In the genomic region with DNA sequence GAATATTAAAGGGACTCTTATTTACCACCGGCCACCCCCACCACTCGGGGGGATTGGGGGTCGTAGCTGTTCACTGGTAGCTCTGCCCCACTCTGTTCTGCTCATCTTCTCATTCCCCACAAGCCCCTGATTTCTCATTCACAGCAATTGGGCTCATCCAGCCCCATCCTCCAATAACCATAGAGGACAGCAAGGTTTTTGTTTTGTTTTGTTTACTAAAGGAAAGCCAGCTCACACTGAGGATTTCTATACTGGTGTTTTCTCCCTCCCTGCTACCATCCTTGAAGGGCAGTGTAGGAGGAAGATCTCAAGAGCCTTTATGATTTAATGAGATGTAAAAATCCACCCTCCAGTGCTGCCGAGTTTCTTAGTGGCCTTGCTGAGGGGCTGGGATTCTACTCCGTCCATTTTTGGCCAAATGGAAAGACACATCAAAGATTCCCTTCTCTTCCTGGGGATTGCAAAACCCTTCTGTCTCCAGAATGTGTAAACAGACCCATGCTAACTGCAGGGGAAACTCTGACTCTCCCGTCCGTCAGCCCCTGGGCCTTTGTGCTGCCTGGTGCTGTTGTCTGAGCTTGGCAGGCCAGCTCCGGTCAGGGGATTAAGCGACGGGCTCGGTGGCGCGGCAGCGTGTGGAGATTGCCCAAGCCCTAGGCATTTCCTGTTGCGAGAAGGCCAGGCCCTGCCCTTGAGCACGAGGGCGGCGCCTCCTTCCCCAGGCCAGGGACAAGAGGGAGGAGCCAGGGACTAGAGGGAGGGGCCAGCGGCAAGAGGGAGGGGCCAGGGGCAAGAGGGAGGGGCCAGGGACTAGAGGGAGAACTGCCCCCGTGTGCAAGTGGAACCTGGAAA, we compare ENCODE assay signal across 1 cellular context.
TF ChIP-seq lines count a peak whose summit lies in the region.

No MANE protein-coding gene starts in this region.

TF ChIP-seq in A549, 52 proteins besides CTCF, POLR2A, EP300 and RAD21 (continued from another document):
- TF ChIP-seq, protein P1, sequence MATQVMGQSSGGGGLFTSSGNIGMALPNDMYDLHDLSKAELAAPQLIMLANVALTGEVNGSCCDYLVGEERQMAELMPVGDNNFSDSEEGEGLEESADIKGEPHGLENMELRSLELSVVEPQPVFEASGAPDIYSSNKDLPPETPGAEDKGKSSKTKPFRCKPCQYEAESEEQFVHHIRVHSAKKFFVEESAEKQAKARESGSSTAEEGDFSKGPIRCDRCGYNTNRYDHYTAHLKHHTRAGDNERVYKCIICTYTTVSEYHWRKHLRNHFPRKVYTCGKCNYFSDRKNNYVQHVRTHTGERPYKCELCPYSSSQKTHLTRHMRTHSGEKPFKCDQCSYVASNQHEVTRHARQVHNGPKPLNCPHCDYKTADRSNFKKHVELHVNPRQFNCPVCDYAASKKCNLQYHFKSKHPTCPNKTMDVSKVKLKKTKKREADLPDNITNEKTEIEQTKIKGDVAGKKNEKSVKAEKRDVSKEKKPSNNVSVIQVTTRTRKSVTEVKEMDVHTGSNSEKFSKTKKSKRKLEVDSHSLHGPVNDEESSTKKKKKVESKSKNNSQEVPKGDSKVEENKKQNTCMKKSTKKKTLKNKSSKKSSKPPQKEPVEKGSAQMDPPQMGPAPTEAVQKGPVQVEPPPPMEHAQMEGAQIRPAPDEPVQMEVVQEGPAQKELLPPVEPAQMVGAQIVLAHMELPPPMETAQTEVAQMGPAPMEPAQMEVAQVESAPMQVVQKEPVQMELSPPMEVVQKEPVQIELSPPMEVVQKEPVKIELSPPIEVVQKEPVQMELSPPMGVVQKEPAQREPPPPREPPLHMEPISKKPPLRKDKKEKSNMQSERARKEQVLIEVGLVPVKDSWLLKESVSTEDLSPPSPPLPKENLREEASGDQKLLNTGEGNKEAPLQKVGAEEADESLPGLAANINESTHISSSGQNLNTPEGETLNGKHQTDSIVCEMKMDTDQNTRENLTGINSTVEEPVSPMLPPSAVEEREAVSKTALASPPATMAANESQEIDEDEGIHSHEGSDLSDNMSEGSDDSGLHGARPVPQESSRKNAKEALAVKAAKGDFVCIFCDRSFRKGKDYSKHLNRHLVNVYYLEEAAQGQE (IDR thresholded peaks at IDR 0.05) = no peak
- TF ChIP-seq NPAS2 (CRISPR knock-in tag; IDR thresholded peaks at IDR 0.05; ENCODE audit: borderline replicate concordance) (no peak), MAZ (IDR thresholded peaks at IDR 0.05; ENCODE audit: borderline replicate concordance, low read depth, low read length) (no peak), HOXB5 (CRISPR knock-in tag; IDR thresholded peaks at IDR 0.05) (no peak), TFCP2L1 (CRISPR knock-in tag; IDR thresholded peaks at IDR 0.05) (0 out of 2 replicates have a peak, but pooled peaks have one; percentile 44), HOXA7 (CRISPR knock-in tag; IDR thresholded peaks at IDR 0.05) (no peak)
- TF ChIP-seq, protein P2, sequence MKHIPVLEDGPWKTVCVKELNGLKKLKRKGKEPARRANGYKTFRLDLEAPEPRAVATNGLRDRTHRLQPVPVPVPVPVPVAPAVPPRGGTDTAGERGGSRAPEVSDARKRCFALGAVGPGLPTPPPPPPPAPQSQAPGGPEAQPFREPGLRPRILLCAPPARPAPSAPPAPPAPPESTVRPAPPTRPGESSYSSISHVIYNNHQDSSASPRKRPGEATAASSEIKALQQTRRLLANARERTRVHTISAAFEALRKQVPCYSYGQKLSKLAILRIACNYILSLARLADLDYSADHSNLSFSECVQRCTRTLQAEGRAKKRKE (CRISPR knock-in tag; IDR thresholded peaks at IDR 0.05; ENCODE audit: low read depth) = no peak
- TF ChIP-seq, protein P3, sequence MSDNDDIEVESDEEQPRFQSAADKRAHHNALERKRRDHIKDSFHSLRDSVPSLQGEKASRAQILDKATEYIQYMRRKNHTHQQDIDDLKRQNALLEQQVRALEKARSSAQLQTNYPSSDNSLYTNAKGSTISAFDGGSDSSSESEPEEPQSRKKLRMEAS (IDR thresholded peaks at IDR 0.05) = peak; percentile 72
